ENCODE assay signal across 32 cellular contexts in genomic region chr12:89513544-89513943, GRCh38.
"Had no signal": no experiment of that assay in that cellular context is flagged by ENCODE, and none has a peak within 500 bp of the region (broad histone marks: within the 10 kb centered on the region; RNA-seq: fewer than 3 reads in every experiment).

No MANE protein-coding gene starts in this region.

- H3K36me3 Mint-ChIP-seq: activated naive CD4-positive, alpha-beta T cell treated with anti-CD3 and anti-CD28 coated beads, Interleukin-2, amount 50 U/mL, for 72 hours had no signal

- H3K27me3 Mint-ChIP-seq: activated CD4-positive, alpha-beta T cell treated with anti-CD3 and anti-CD28 coated beads, Interleukin-2, amount 10 ng/mL, durations not matched to agents 24 days and 14 days; activated CD8-positive, alpha-beta T cell treated with anti-CD3 and anti-CD28 coated beads for 36 hours had no signal

- H3K9me3 ChIP-seq: adrenal gland, body of pancreas, breast epithelium had no signal

- DNase-seq: activated CD4-positive, alpha-beta T cell treated with anti-CD3 and anti-CD28 coated beads, Interleukin-2, amount 10 ng/mL, durations not matched to agents 24 days and 14 days; activated CD4-positive, alpha-beta T cell treated with anti-CD3 and anti-CD28 coated beads, Interleukin-2, amount 50 U/mL, for 4 hours; activated CD8-positive, alpha-beta memory T cell treated with anti-CD3 and anti-CD28 coated beads, Interleukin-2, amount 50 U/mL, for 4 hours; activated CD8-positive, alpha-beta T cell treated with anti-CD3 and anti-CD28 coated beads for 36 hours; activated gamma-delta T cell treated with Interleukin-2 at 50 U/mL for 16 hours; activated naive CD4-positive, alpha-beta T cell treated with anti-CD3 and anti-CD28 coated beads for 36 hours; activated T-cell treated with anti-CD3 and anti-CD28 coated beads for 4 hours; activated T-cell treated with anti-CD3 and anti-CD28 coated beads, Interleukin-2, amount 50 U/mL, for 4 hours; adrenal gland; body of pancreas; MM.1S; MV-4-11; NCI-H1092; NCI-H1417; NCI-H146; NCI-H187; NCI-H2029 treated with DMSO at 0.1 percent for 48 hours; NCI-H2107; NCI-H226; NCI-H446 treated with DMSO at 0.1 percent for 48 hours; NCI-H524 treated with DMSO at 0.1 percent for 48 hours; NK-92 treated with Interleukin-12 subunit alpha and Interleukin-12 subunit beta, amount 100 ng/mL, for 24 hours; Right ventricle myocardium superior; SW 1271; T-helper 1 cell; T-helper 2 cell; T-helper 9 cell; WERI-Rb-1 had no signal

- H3K4me3 ChIP-seq: adrenal gland, body of pancreas, breast epithelium had no signal

- H3K36me3 ChIP-seq: adrenal gland, breast epithelium, WERI-Rb-1 had no signal

- H3K27ac Mint-ChIP-seq: activated CD4-positive, alpha-beta T cell treated with anti-CD3 and anti-CD28 coated beads, Interleukin-2, amount 10 ng/mL, durations not matched to agents 24 days and 14 days; activated CD8-positive, alpha-beta T cell treated with anti-CD3 and anti-CD28 coated beads for 36 hours; activated naive CD4-positive, alpha-beta T cell treated with anti-CD3 and anti-CD28 coated beads for 36 hours; activated naive CD4-positive, alpha-beta T cell treated with anti-CD3 and anti-CD28 coated beads, Interleukin-2, amount 50 U/mL, for 72 hours; activated T-helper 1 cell treated with anti-CD3 and anti-CD28 coated beads, Interleukin-12 subunit alpha, Interleukin-12 subunit beta, Interleukin-2, Interleukin-4 antibody, amounts not matched to agents 30 ng/mL and 10 ng/mL and 1 ng/mL, durations not matched to agents 14 hours and 24 hours and 36 hours had no signal

- H3K27ac ChIP-seq: adrenal gland, body of pancreas, breast epithelium, KMS-11, WERI-Rb-1 had no signal

- ATAC-seq: activated CD8-positive, alpha-beta T cell treated with anti-CD3 and anti-CD28 coated beads for 36 hours; activated naive CD4-positive, alpha-beta T cell treated with anti-CD3 and anti-CD28 coated beads, Interleukin-2, amount 50 U/mL, for 72 hours; activated T-cell treated with anti-CD3 and anti-CD28 coated beads, Interleukin-2, amount 50 U/mL, for 4 hours; body of pancreas had no signal

- H3K27me3 ChIP-seq: adrenal gland, body of pancreas, breast epithelium had no signal

- H3K4me1 ChIP-seq: adrenal gland, body of pancreas, breast epithelium had no signal

- H3K9me3 Mint-ChIP-seq: activated CD4-positive, alpha-beta T cell treated with anti-CD3 and anti-CD28 coated beads, Interleukin-2, amount 10 ng/mL, durations not matched to agents 24 days and 14 days; activated CD8-positive, alpha-beta T cell treated with anti-CD3 and anti-CD28 coated beads for 36 hours; activated naive CD4-positive, alpha-beta T cell treated with anti-CD3 and anti-CD28 coated beads for 36 hours; activated naive CD4-positive, alpha-beta T cell treated with anti-CD3 and anti-CD28 coated beads, Interleukin-2, amount 50 U/mL, for 72 hours; activated T-cell treated with anti-CD3 and anti-CD28 coated beads, Interleukin-2, amount 50 U/mL, for 4 hours; activated T-helper 1 cell treated with anti-CD3 and anti-CD28 coated beads, Interleukin-12 subunit alpha, Interleukin-12 subunit beta, Interleukin-2, Interleukin-4 antibody, amounts not matched to agents 30 ng/mL and 10 ng/mL and 1 ng/mL, durations not matched to agents 14 hours and 24 hours and 36 hours had no signal

- H3K4me3 Mint-ChIP-seq: activated CD4-positive, alpha-beta T cell treated with anti-CD3 and anti-CD28 coated beads, Interleukin-2, amount 10 ng/mL, durations not matched to agents 24 days and 14 days; activated CD8-positive, alpha-beta T cell treated with anti-CD3 and anti-CD28 coated beads for 36 hours; activated naive CD4-positive, alpha-beta T cell treated with anti-CD3 and anti-CD28 coated beads for 36 hours; activated T-cell treated with anti-CD3 and anti-CD28 coated beads, Interleukin-2, amount 50 U/mL, for 4 hours; activated T-helper 1 cell treated with anti-CD3 and anti-CD28 coated beads, Interleukin-12 subunit alpha, Interleukin-12 subunit beta, Interleukin-2, Interleukin-4 antibody, amounts not matched to agents 30 ng/mL and 10 ng/mL and 1 ng/mL, durations not matched to agents 14 hours and 24 hours and 36 hours had no signal
